ENCODE assay signal across 16 cellular contexts in the genomic region with DNA sequence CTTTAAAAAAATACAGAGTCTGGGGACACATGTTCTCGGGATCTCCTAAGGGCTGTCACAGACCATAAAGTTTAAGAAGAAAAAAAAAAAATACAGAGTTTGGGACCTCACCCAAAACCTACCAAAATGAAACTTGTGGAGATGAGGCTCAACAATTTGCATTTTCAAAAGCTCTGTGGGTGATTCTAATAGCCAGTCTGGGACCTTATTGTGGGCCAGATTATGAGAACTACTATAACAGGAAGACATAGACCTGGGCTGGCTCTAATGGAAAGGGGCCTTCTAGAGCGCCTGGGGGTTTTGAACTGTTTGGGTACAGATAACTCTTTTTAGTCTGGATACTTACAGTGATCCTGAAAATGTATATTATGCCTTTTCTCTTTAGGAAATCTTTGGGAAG.
"Had no signal": no experiment of that assay in that cellular context is flagged by ENCODE, and none has a peak within 500 bp of the region (broad histone marks: within the 10 kb centered on the region; RNA-seq: fewer than 3 reads in every experiment).

No MANE protein-coding gene starts in this region.

- H3K9me3 ChIP-seq: mucosa of descending colon, vagina had no signal

- H3K9me3 Mint-ChIP-seq: activated T-cell treated with anti-CD3 and anti-CD28 coated beads, Interleukin-2, amount 50 U/mL, for 24 hours; natural killer cell treated with Interleukin-12 subunit alpha and Interleukin-12 subunit beta and Interleukin-15 and Interleukin-18, amount 100 ng/mL, for 72 hours; stimulated activated naive CD8-positive, alpha-beta T cell treated with anti-CD3 and anti-CD28 coated beads, Interleukin-15, amount 100 ng/mL, for 72 hours had no signal

- H3K4me3 Mint-ChIP-seq: activated CD8-positive, alpha-beta memory T cell treated with anti-CD3 and anti-CD28 coated beads, Interleukin-2, amount 10 ng/mL, durations not matched to agents 7 days and 5 days; activated naive CD8-positive, alpha-beta T cell; activated T-cell treated with anti-CD3 and anti-CD28 coated beads, Interleukin-2, amount 50 U/mL, for 24 hours; natural killer cell treated with Interleukin-12 subunit alpha and Interleukin-12 subunit beta and Interleukin-15 and Interleukin-18, amount 100 ng/mL, for 72 hours; stimulated activated naive CD8-positive, alpha-beta T cell treated with anti-CD3 and anti-CD28 coated beads, Interleukin-15, amount 100 ng/mL, for 72 hours had no signal

- H3K36me3 ChIP-seq: vagina had no signal

- H3K36me3 Mint-ChIP-seq: activated CD8-positive, alpha-beta memory T cell treated with anti-CD3 and anti-CD28 coated beads, Interleukin-2, amount 10 ng/mL, durations not matched to agents 7 days and 5 days; activated naive CD8-positive, alpha-beta T cell; natural killer cell treated with Interleukin-12 subunit alpha and Interleukin-12 subunit beta and Interleukin-15 and Interleukin-18, amount 100 ng/mL, for 72 hours had no signal

- DNase-seq: activated CD4-positive, alpha-beta T cell treated with anti-CD3 and anti-CD28 coated beads, Interleukin-2, amount 50 U/mL, for 48 hours; activated CD4-positive, CD25-positive, alpha-beta regulatory T cell treated with anti-CD3 and anti-CD28 coated beads, Interleukin-2, amount 50 U/mL, for 72 hours; activated CD8-positive, alpha-beta memory T cell treated with anti-CD3 and anti-CD28 coated beads, Interleukin-2, amount 10 ng/mL, durations not matched to agents 7 days and 5 days; activated gamma-delta T cell; activated T-cell treated with anti-CD3 and anti-CD28 coated beads, Interleukin-2, amount 50 U/mL, for 24 hours; amygdala; cerebellar nuclear complex; dermis blood vessel endothelial cell; left colon; mammary epithelial cell; mucosa of descending colon; stimulated activated CD4-positive, alpha-beta T cell treated with anti-CD3 and anti-CD28 coated beads, Interleukin-4, amount 100 ng/mL, for 4 hours; stimulated activated naive CD8-positive, alpha-beta T cell treated with anti-CD3 and anti-CD28 coated beads, Interleukin-15, amount 100 ng/mL, for 72 hours had no signal

- H3K4me1 Mint-ChIP-seq: activated CD8-positive, alpha-beta memory T cell treated with anti-CD3 and anti-CD28 coated beads, Interleukin-2, amount 10 ng/mL, durations not matched to agents 7 days and 5 days; stimulated activated naive CD8-positive, alpha-beta T cell treated with anti-CD3 and anti-CD28 coated beads, Interleukin-15, amount 100 ng/mL, for 72 hours had no signal

- H3K27me3 ChIP-seq: vagina had no signal

- ATAC-seq: activated CD8-positive, alpha-beta memory T cell treated with anti-CD3 and anti-CD28 coated beads, Interleukin-2, amount 10 ng/mL, durations not matched to agents 7 days and 5 days; left colon; mucosa of descending colon; natural killer cell treated with Interleukin-12 subunit alpha and Interleukin-12 subunit beta and Interleukin-15 and Interleukin-18, amount 100 ng/mL, for 72 hours; stimulated activated naive CD8-positive, alpha-beta T cell treated with anti-CD3 and anti-CD28 coated beads, Interleukin-15, amount 100 ng/mL, for 72 hours had no signal

- H3K27ac Mint-ChIP-seq: activated CD8-positive, alpha-beta memory T cell treated with anti-CD3 and anti-CD28 coated beads, Interleukin-2, amount 10 ng/mL, durations not matched to agents 7 days and 5 days; activated naive CD8-positive, alpha-beta T cell; activated T-cell treated with anti-CD3 and anti-CD28 coated beads, Interleukin-2, amount 50 U/mL, for 24 hours; natural killer cell treated with Interleukin-12 subunit alpha and Interleukin-12 subunit beta and Interleukin-15 and Interleukin-18, amount 100 ng/mL, for 72 hours; stimulated activated naive CD8-positive, alpha-beta T cell treated with anti-CD3 and anti-CD28 coated beads, Interleukin-15, amount 100 ng/mL, for 72 hours had no signal

- H3K4me3 ChIP-seq: mucosa of descending colon, vagina had no signal
